25 cellular contexts compared by ENCODE assay signal in the genomic region with DNA sequence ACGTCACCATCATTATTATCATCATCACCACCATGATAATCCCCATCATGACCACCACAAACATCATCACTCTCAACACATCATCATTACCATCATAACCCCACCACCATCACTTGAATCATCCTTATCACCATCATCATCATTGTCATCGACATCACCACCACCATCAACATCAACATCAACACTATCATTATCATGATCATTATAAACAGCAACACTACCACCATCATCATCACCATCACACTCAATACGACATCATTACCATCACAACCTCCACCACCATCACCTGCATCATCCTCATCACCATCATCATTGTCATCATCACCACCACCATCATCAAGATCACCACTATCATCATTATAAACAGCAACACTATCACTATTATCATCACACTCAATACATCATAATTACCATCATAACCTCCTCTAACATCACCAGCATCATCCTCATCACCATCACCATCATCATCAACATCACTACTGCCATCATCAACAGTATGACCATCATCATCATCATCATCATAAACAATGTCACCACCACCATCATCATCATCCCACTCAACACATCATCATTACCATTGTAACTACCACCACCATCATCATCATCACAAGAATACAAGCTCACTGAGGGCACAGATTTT.
"Had no signal": no experiment of that assay in that cellular context is flagged by ENCODE, and none has a peak within 500 bp of the region (broad histone marks: within the 10 kb centered on the region; RNA-seq: fewer than 3 reads in every experiment).

No MANE protein-coding gene starts in this region.

- FAIRE-seq: endometrium, islet of Langerhans, keratinocyte had no signal

- H3K9me3 ChIP-seq: colonic mucosa, esophagus squamous epithelium, gastrocnemius medialis, heart right ventricle, lower lobe of right lung had no signal

- H3K36me3 ChIP-seq: colonic mucosa, esophagus squamous epithelium, gastrocnemius medialis, heart right ventricle, left lung, lower lobe of right lung had no signal

- H3K27ac ChIP-seq: colonic mucosa, epithelial cell of prostate, esophagus squamous epithelium, gastrocnemius medialis, heart right ventricle, left lung, lower lobe of right lung had no signal

- DNase-seq: colonic mucosa; cortex of kidney; effector CD8-positive, alpha-beta T cell; effector memory CD8-positive, alpha-beta T cell; endodermal cell; erythroblast; esophagus squamous epithelium; foreskin fibroblast; foreskin melanocyte; gastrocnemius medialis; glutamatergic neuron; head of caudate nucleus; heart right ventricle; hippocampal formation; left cardiac atrium; left lung; left ventricle myocardium superior; lower lobe of right lung; mesenchymal stem cell; mucosa of descending colon; naive B cell had no signal

- H3K4me3 ChIP-seq: colonic mucosa, esophagus squamous epithelium, gastrocnemius medialis, heart right ventricle, left lung, lower lobe of right lung, mucosa of descending colon had no signal

- H3K4me1 ChIP-seq: colonic mucosa, esophagus squamous epithelium, gastrocnemius medialis, heart right ventricle, left lung, lower lobe of right lung had no signal
